ENCODE assay signal across 17 cellular contexts in the genomic region with DNA sequence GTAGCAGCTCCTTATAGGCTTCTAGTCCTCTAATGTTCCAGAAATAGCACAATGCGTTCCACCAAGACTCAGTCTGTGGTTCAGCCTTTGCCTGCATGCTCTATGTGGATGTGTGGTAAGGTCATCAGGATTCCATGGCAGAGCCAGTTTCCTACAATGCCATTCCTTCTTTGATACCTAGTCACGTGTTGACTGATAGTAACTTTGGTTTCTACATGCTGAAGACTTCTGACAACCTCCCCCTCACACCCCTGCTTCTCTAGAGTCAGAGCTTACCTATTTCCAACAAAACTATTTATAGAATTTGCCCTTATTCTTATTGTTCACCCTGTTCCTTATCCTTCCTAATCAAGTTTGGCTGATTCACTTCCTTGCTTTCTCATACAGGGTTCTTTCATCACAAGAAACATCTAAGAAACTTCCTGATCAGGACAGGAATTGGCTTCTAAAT.
A peak's percentile ranks its signal among the peaks of the same experiment; 100 is the strongest.
DNase-seq lines count a peak whose midpoint lies in the region; ATAC-seq and TF ChIP-seq lines count a peak whose summit lies in the region.
"Had no signal": no experiment of that assay in that cellular context is flagged by ENCODE, and none has a peak within 500 bp of the region (broad histone marks: within the 10 kb centered on the region; RNA-seq: fewer than 3 reads in every experiment).

No MANE protein-coding gene starts in this region.

- peaks cover 16% of the 10 kb centered on the region for H3F3A ChIP-seq in GM23248 (ENCODE audit: insufficient read depth)

- ATAC-seq in foreskin keratinocyte (peak; percentile 54), HG02610 (IDR thresholded peaks at IDR 0.05; ENCODE audit: unreplicated experiment) (no peak), HG02759 (IDR thresholded peaks at IDR 0.05; ENCODE audit: unreplicated experiment) (no peak)
- ATAC-seq: stimulated activated naive CD8-positive, alpha-beta T cell treated with anti-CD3 and anti-CD28 coated beads, Interleukin-15, Interleukin-2, amounts not matched to agents 100 U/mL and 50 U/mL, for 24 hours had no signal

- in situ Hi-C loops in GM23248 (cut with MboI) = no loop called here

- H3K27me3 ChIP-seq in GM23248 (replicated peaks; ENCODE audit: insufficient read depth) (no peaks in the 10 kb centered on the region), foreskin keratinocyte (no peaks in the 10 kb centered on the region)
- H3K27me3 ChIP-seq: hepatocyte, ovary had no signal

- H3K27ac ChIP-seq in GM23248 (0 out of 2 replicates have a peak overlapping the region, but pooled peaks have one; percentile 15), foreskin keratinocyte (no peak overlapping the region)
- H3K27ac ChIP-seq: hepatocyte, ovary, VCaP had no signal

- no peak overlapping the region for H3K9ac ChIP-seq in GM23248

- H3K9me3 ChIP-seq in GM23248 (ENCODE audit: low read depth) = no peaks in the 10 kb centered on the region
- H3K9me3 ChIP-seq: ovary had no signal

- WGBS in GM23248 (ENCODE audit: low coverage in 1 of 2, low lambda C conversion rate in 2 of 2, missing lambda C conversion rate in 2 of 2), 2 experiments = 75 to 76% methylated on average over 2 of the region's 2 CpGs

- no peaks in the 10 kb centered on the region for H3K36me3 ChIP-seq in GM23248 (ENCODE audit: low read depth)
- H3K36me3 ChIP-seq: ovary had no signal

- H3K4me1 ChIP-seq in GM23248 (ENCODE audit: insufficient read depth) (peaks cover 36% of the 10 kb centered on the region), foreskin keratinocyte (no peaks in the 10 kb centered on the region)

- H3K79me2 ChIP-seq in GM23248 (ENCODE audit: insufficient read depth) = no peaks in the 10 kb centered on the region
- H3K79me2 ChIP-seq: hepatocyte had no signal

- H4K20me1 ChIP-seq in GM23248 (ENCODE audit: insufficient read depth) = no peaks in the 10 kb centered on the region

- no peak overlapping the region for H3K4me3 ChIP-seq in GM23248
- H3K4me3 ChIP-seq: hepatocyte, ovary had no signal

- TF ChIP-seq CTCF in foreskin keratinocyte (conservative IDR thresholded peaks at IDR 0.05) = no peak

- H3K4me2 ChIP-seq in GM23248 (ENCODE audit: unreplicated experiment) = no peak overlapping the region
- H3K4me2 ChIP-seq: hepatocyte had no signal

- DNase-seq in CD1c-positive myeloid dendritic cell (ENCODE audit: extremely low spot score) (peak; percentile 2), GM23248 (peak; percentile 52), amniotic epithelial cell (ENCODE audit: low read depth) (peak; percentile 69), foreskin keratinocyte (peak; percentile 32 to 68), UCSD-AML1 (lab: John Stamatoyannopoulos, UW; ENCODE audit: unreplicated experiment) (no peak), NCI-H2107 (lab: John Stamatoyannopoulos, UW) (no peak)
- DNase-seq: effector CD8-positive, alpha-beta T cell; naive B cell; NCI-H1105; NCI-H524; ovary; SHP77; stimulated activated naive CD8-positive, alpha-beta T cell treated with anti-CD3 and anti-CD28 coated beads, Interleukin-15, Interleukin-2, amounts not matched to agents 100 U/mL and 50 U/mL, for 24 hours had no signal

- H3K9me2 ChIP-seq in GM23248 (ENCODE audit: insufficient read depth) = no peaks in the 10 kb centered on the region

- H2AFZ ChIP-seq in GM23248 = no peak overlapping the region
- H2AFZ ChIP-seq: hepatocyte had no signal

Comparison
In these comparisons a context has a peak if more than half of its experiments do, and no peak if none do; other contexts are left out.
1. DNase-seq: peak in CD1c-positive myeloid dendritic cell (single experiment), GM23248 (single experiment), amniotic epithelial cell (single experiment) and foreskin keratinocyte (2 of 2); none in UCSD-AML1 (single experiment) and NCI-H2107 (single experiment).